Comparison of ENCODE assay signal across 10 cellular contexts in genomic region chr16:11994187-11995119, GRCh38. TPM values are rescaled to one million over a fixed set of nuclear protein-coding genes. Genes with fewer than 3 reads are reported as not detected.
DNase-seq lines count a peak whose midpoint lies in the region; ATAC-seq and TF ChIP-seq lines count a peak whose summit lies in the region.
"Had no signal": no experiment of that assay in that cellular context is flagged by ENCODE, and none has a peak within 500 bp of the region (broad histone marks: within the 10 kb centered on the region; RNA-seq: fewer than 3 reads in every experiment).

No MANE protein-coding gene starts in this region.

- H3K27me3 ChIP-seq in HCT116 (ENCODE audit: insufficient read depth, low read length), result no peaks in the 10 kb centered on the region

- POLR2A ChIA-PET in HCT116 (lab: Charles Lee) (interaction anchor here (1.0 kb wide), 1 partner anchor 18 kb away, joined by 3 read pairs; the partner anchor contains the start of gene SNX29), activated B cell treated with CpG ODN at 0.5 μM for 24 hours (lab: Charles Lee) (interaction anchor here (0.6 to 2.2 kb wide), 4 partner anchors 16 to 39 kb away, joined by 3 to 5 read pairs (median 3); partner anchors contain the start of gene SNX29)

- H3K4me2 ChIP-seq in HCT116 (ENCODE audit: low read length), result no peak overlapping the region

- peak overlapping the region; percentile 15 for H3K4me3 Mint-ChIP-seq in activated B cell treated with CpG ODN at 0.5 μM for 24 hours
- peak overlapping the region in 3 of 5 donors; percentile 25 to 42 (median 35) for H3K4me3 Mint-ChIP-seq in immature natural killer cell

- TF ChIP-seq RAD21 in HCT116 (IDR thresholded peaks at IDR 0.05; ENCODE audit: low read depth), result no peak

- no peaks in the 10 kb centered on the region for H4K20me1 ChIP-seq in HCT116 (ENCODE audit: insufficient read depth)

- no peak for DNase-seq in HCT116 (ENCODE audit: low read depth, low spot score)
- DNase-seq in activated B cell treated with CpG ODN at 0.5 μM for 24 hours, result no peak
- DNase-seq in immature natural killer cell, result peak in 1 of 3 donors; percentile 6
- no peak for DNase-seq in DMS79 treated with DMSO at 0.1 percent for 48 hours (lab: John Stamatoyannopoulos, UW)
- DNase-seq in stimulated activated naive CD4-positive, alpha-beta T cell treated with Interleukin-2 at 50 U/mL for 16 hours (lab: John Stamatoyannopoulos, UW), result no peak
- no peak for DNase-seq in NCI-H748 treated with DMSO at 0.1 percent for 48 hours (lab: John Stamatoyannopoulos, UW)
- DNase-seq in NCI-H526 (lab: John Stamatoyannopoulos, UW), result no peak
- DNase-seq: activated CD4-positive, alpha-beta T cell treated with anti-CD3 and anti-CD28 coated beads for 48 hours; NCI-H1105 treated with DMSO at 0.1 percent for 48 hours had no signal

- peak; percentile 36; the same call in 1 of the 2 replicates for ATAC-seq in HCT116
- peak; percentile 61 for ATAC-seq in activated B cell treated with CpG ODN at 0.5 μM for 24 hours (ENCODE audit: low read depth)

- no peaks in the 10 kb centered on the region for H3K9me3 Mint-ChIP-seq in activated B cell treated with CpG ODN at 0.5 μM for 24 hours
- no peaks in the 10 kb centered on the region for H3K9me3 Mint-ChIP-seq in immature natural killer cell

- H3K9me3 ChIP-seq in HCT116 (ENCODE audit: control insufficient read depth in 1 of 2, insufficient read depth in 1 of 2, low read depth in 1 of 2, low read length in 2 of 2), result no peaks in the 10 kb centered on the region

- H3K36me3 Mint-ChIP-seq in activated B cell treated with CpG ODN at 0.5 μM for 24 hours (ENCODE audit: low read depth) (peaks cover 43% of the 10 kb centered on the region), immature natural killer cell (no peaks in the 10 kb centered on the region)

- no peak for TF ChIP-seq POLR2A in HCT116 (IDR thresholded peaks at IDR 0.05; ENCODE audit: borderline replicate concordance, extremely low read depth, insufficient read depth, insufficient read length)

- H3K27ac Mint-ChIP-seq in activated B cell treated with CpG ODN at 0.5 μM for 24 hours, result peak overlapping the region; percentile 50
- H3K27ac Mint-ChIP-seq in immature natural killer cell, result peak overlapping the region; percentile 57 to 81 (median 76)

- no peaks in the 10 kb centered on the region for H3K36me3 ChIP-seq in HCT116 (ENCODE audit: control insufficient read depth in 1 of 2, insufficient read depth in 2 of 2, low read length in 2 of 2)

- H3K27me3 Mint-ChIP-seq in activated B cell treated with CpG ODN at 0.5 μM for 24 hours (no peaks in the 10 kb centered on the region), immature natural killer cell (ENCODE audit: low read depth in 3 of 3) (no peaks in the 10 kb centered on the region)

- RAD21 ChIA-PET in HCT116 (lab: Charles Lee; ENCODE audit: low non-redundant PET in 1 of 2, low total read pairs in 2 of 2, uncharacterized antibody in 2 of 2, unreplicated experiment in 2 of 2), result no interaction called here

- H3K4me1 Mint-ChIP-seq in activated B cell treated with CpG ODN at 0.5 μM for 24 hours (peaks cover 79% of the 10 kb centered on the region), immature natural killer cell (peaks cover 34 to 38% of the 10 kb centered on the region in 2 donors)

- H3K9me2 ChIP-seq in HCT116 (ENCODE audit: insufficient read depth), result no peaks in the 10 kb centered on the region

- no peaks in the 10 kb centered on the region for H3K4me1 ChIP-seq in HCT116 (ENCODE audit: control insufficient read depth in 1 of 2, insufficient read depth in 2 of 2, low read length in 2 of 2)

- H3K27ac ChIP-seq in HCT116 (ENCODE audit: low read depth, low read length), result no peak overlapping the region
- peak overlapping the region in 17 of 21 experiments; percentile 17 to 82 (median 52) for H3K27ac ChIP-seq in skin epidermis

- H3K9ac ChIP-seq in HCT116 (ENCODE audit: low read length), result no peak overlapping the region

- CTCF ChIA-PET in HCT116 (lab: Charles Lee), result no interaction called here
- CTCF ChIA-PET in activated B cell treated with CpG ODN at 0.5 μM for 24 hours (lab: Charles Lee), result interaction anchor here (1.0 to 1.6 kb wide), 4 partner anchors 36 to 74 kb away, joined by 3 to 6 read pairs (median 4); no protein-coding TSS in a partner anchor

- no peak overlapping the region for H2AFZ ChIP-seq in HCT116 (ENCODE audit: low read depth, low read length, poor library complexity, severe bottlenecking)

- H3K4me3 ChIP-seq in HCT116 (replicated peaks in 1 of 2; ENCODE audit: low read depth in 1 of 2, low read length in 2 of 2) (no peak overlapping the region), skin epidermis (no peak overlapping the region)

- intact Hi-C loops in HCT116 (cut with micrococcal nuclease) (no loop called here), activated B cell treated with CpG ODN at 0.5 μM for 24 hours (cut with micrococcal nuclease) (loop anchor here (1.0 kb wide), 1 partner anchor 45 kb away; no protein-coding TSS in a partner anchor)

- no peaks in the 10 kb centered on the region for H3K79me2 ChIP-seq in HCT116 (ENCODE audit: insufficient read depth, low read length)

- no peak for TF ChIP-seq CTCF in HCT116 (IDR thresholded peaks at IDR 0.05 in 2 of 3, conservative IDR thresholded peaks at IDR 0.05 in 1 of 3; ENCODE audit: borderline replicate concordance in 1 of 3, insufficient read depth in 1 of 3, low read depth in 2 of 3, low read length in 2 of 3)
- no peak for TF ChIP-seq CTCF in activated B cell treated with CpG ODN at 0.5 μM for 24 hours (IDR thresholded peaks at IDR 0.05)

- BruUV-seq in HCT116 (replicated peaks; lab: Mats Ljungman, UMichigan), result no TSS peak

TF ChIP-seq in HCT116, 20 proteins besides CTCF, POLR2A, EP300 and RAD21:
- TF ChIP-seq POLR2AphosphoS5 (IDR thresholded peaks at IDR 0.05; ENCODE audit: low read depth, low read length) (no peak), ATF3 (IDR thresholded peaks at IDR 0.05) (no peak), SP1 (IDR thresholded peaks at IDR 0.05; ENCODE audit: low read depth) (no peak), REST (IDR thresholded peaks at IDR 0.05; ENCODE audit: low read depth) (no peak)
TF ChIP-seq in HCT116: peak in this region for 0.

RNA-seq across cellular contexts. Expression of gene SNX29, which starts 17.9 kb away (rescaled TPM):
- total RNA-seq in HCT116 (2021; ENCODE audit: unreplicated experiment) (7.4 TPM), activated B cell treated with CpG ODN at 0.5 μM for 24 hours (173 and 195 TPM in 2 replicates)
- polyA plus RNA-seq in HCT116 (2012), result 2.4 and 2.8 TPM in 2 replicates
- 10 to 100 TPM in 1 of 3 donors, 1 to 10 TPM in 2; 2.4 to 22.8 (median 6.7) TPM for polyA plus RNA-seq in immature natural killer cell

RNA-seq across cellular contexts. Expression of gene TNFRSF17, which starts 29.4 kb away (rescaled TPM):
- total RNA-seq in HCT116 (2021; ENCODE audit: unreplicated experiment) (not detected), activated B cell treated with CpG ODN at 0.5 μM for 24 hours (6.9 and 8.0 TPM in 2 replicates)
- polyA plus RNA-seq in HCT116 (2012), result 0.09 TPM in 1 of 2 replicates, not detected in the other
- not detected for polyA plus RNA-seq in immature natural killer cell

RNA-seq across cellular contexts. Expression of gene NPIPB2, which starts 52.6 kb away (rescaled TPM):
- total RNA-seq in HCT116 (2021; ENCODE audit: unreplicated experiment) (10.7 TPM), activated B cell treated with CpG ODN at 0.5 μM for 24 hours (13.8 and 18.7 TPM in 2 replicates)
- 5.7 and 10.2 TPM in 2 replicates for polyA plus RNA-seq in HCT116 (2012)
- polyA plus RNA-seq in immature natural killer cell, result 1 to 10 TPM in 1 of 3 donors, not detected in 2; 1.9 TPM

Comparison
In these comparisons a context has a peak if more than half of its experiments do, and no peak if none do; other contexts are left out.
1. RNA of gene SNX29, which starts 17.9 kb away (total RNA-seq): 173 to 195 TPM in activated B cell treated with CpG ODN at 0.5 μM for 24 hours; 7.4 TPM in HCT116 (single experiment); every median in the first group is over 10 times any median in the second.